In genomic region chr16:10577305-10578202, GRCh38 we compare ENCODE assay signal across 9 cellular contexts. TPM values are rescaled to one million over a fixed set of nuclear protein-coding genes. Genes with fewer than 3 reads are reported as not detected.
DNase-seq lines count a peak whose midpoint lies in the region; FAIRE-seq and TF ChIP-seq lines count a peak whose summit lies in the region.
"Had no signal": no experiment of that assay in that cellular context is flagged by ENCODE, and none has a peak within 500 bp of the region (broad histone marks: within the 10 kb centered on the region; RNA-seq: fewer than 3 reads in every experiment).

No MANE protein-coding gene starts in this region.

- TF ChIP-seq CTCF in HFF-Myc (IDR thresholded peaks at IDR 0.05; ENCODE audit: low read depth, low read length, missing control alignments) (no peak), hepatocyte (IDR thresholded peaks at IDR 0.05; ENCODE audit: poor library complexity) (no peak)

- DNase-seq in HFF-Myc (ENCODE audit: extremely low read depth, low read depth) (no peak), SW480 (ENCODE audit: low spot score) (peak; percentile 30), hepatocyte (ENCODE audit: low spot score) (no peak), H54 (ENCODE audit: insufficient read length, low spot score) (no peak), AML-193 (lab: John Stamatoyannopoulos, UW) (no peak), 8988T (no peak)
- DNase-seq in activated T-cell treated with anti-CD3 and anti-CD28 coated beads, Interleukin-2, amount 50 U/mL, for 24 hours: no peak
- DNase-seq: NCI-H1092 treated with DMSO at 0.1 percent for 48 hours had no signal

- H3K27ac Mint-ChIP-seq in activated T-cell treated with anti-CD3 and anti-CD28 coated beads, Interleukin-2, amount 50 U/mL, for 24 hours: no peak overlapping the region

- peaks cover 28% of the 10 kb centered on the region for H3K4me1 ChIP-seq in hepatocyte (ENCODE audit: insufficient read depth)

- peaks cover 52% of the 10 kb centered on the region for H3K27me3 Mint-ChIP-seq in activated T-cell treated with anti-CD3 and anti-CD28 coated beads, Interleukin-2, amount 50 U/mL, for 24 hours

- no peaks in the 10 kb centered on the region for H4K20me1 ChIP-seq in hepatocyte (ENCODE audit: insufficient read depth, poor library complexity, severe bottlenecking)

- H3K36me3 ChIP-seq in hepatocyte (replicated peaks; ENCODE audit: insufficient read depth, low read depth): no peaks in the 10 kb centered on the region

- no peak overlapping the region for H3K4me3 Mint-ChIP-seq in activated T-cell treated with anti-CD3 and anti-CD28 coated beads, Interleukin-2, amount 50 U/mL, for 24 hours

- no peaks in the 10 kb centered on the region for H3K9me3 Mint-ChIP-seq in activated T-cell treated with anti-CD3 and anti-CD28 coated beads, Interleukin-2, amount 50 U/mL, for 24 hours

- TF ChIP-seq POLR2A in H54 (IDR thresholded peaks at IDR 0.05; ENCODE audit: low read depth, low read length): no peak

- peaks cover 2% of the 10 kb centered on the region for H3K4me1 Mint-ChIP-seq in activated T-cell treated with anti-CD3 and anti-CD28 coated beads, Interleukin-2, amount 50 U/mL, for 24 hours (ENCODE audit: low read depth)

- H2AFZ ChIP-seq in hepatocyte: no peak overlapping the region

- no peaks in the 10 kb centered on the region for H3K9me3 ChIP-seq in hepatocyte (ENCODE audit: low read depth)

- 48% methylated on average over 15 of the region's 17 CpGs for WGBS in hepatocyte (ENCODE audit: low lambda C conversion rate, missing lambda C conversion rate)

- peaks cover 24% of the 10 kb centered on the region for H3K79me2 ChIP-seq in hepatocyte

- no peak for FAIRE-seq in H54 (lab: Jason Lieb, UNC)

- H3K36me3 Mint-ChIP-seq in activated T-cell treated with anti-CD3 and anti-CD28 coated beads, Interleukin-2, amount 50 U/mL, for 24 hours (ENCODE audit: low read depth): no peaks in the 10 kb centered on the region

- peak overlapping the region; percentile 79 for H3K4me3 ChIP-seq in HFF-Myc (replicated peaks; ENCODE audit: low read depth, low read length)
- H3K4me3 ChIP-seq in hepatocyte: no peak overlapping the region
- peak overlapping the region in 6 of 7 experiments; percentile 50 to 92 (median 76) for H3K4me3 ChIP-seq in skin epidermis

- H3K4me2 ChIP-seq in hepatocyte: peak overlapping the region; percentile 99

- H3K27me3 ChIP-seq in hepatocyte: no peaks in the 10 kb centered on the region

- no peak overlapping the region for H3K27ac ChIP-seq in hepatocyte
- H3K27ac ChIP-seq in skin epidermis: peak overlapping the region in 18 of 21 experiments; percentile 9 to 97 (median 92)

- no peaks in the 10 kb centered on the region for H3K9me2 ChIP-seq in hepatocyte (replicated peaks; ENCODE audit: insufficient read depth)

RNA-seq across cellular contexts. Expression of gene EMP2, which starts 2.8 kb away (rescaled TPM):
- total RNA-seq in hepatocyte: 23.4 and 29.1 TPM in 2 replicates
- 93.4 and 147 TPM in 2 replicates for polyA plus RNA-seq in hepatocyte
